20 cellular contexts compared by ENCODE assay signal in the genomic region with DNA sequence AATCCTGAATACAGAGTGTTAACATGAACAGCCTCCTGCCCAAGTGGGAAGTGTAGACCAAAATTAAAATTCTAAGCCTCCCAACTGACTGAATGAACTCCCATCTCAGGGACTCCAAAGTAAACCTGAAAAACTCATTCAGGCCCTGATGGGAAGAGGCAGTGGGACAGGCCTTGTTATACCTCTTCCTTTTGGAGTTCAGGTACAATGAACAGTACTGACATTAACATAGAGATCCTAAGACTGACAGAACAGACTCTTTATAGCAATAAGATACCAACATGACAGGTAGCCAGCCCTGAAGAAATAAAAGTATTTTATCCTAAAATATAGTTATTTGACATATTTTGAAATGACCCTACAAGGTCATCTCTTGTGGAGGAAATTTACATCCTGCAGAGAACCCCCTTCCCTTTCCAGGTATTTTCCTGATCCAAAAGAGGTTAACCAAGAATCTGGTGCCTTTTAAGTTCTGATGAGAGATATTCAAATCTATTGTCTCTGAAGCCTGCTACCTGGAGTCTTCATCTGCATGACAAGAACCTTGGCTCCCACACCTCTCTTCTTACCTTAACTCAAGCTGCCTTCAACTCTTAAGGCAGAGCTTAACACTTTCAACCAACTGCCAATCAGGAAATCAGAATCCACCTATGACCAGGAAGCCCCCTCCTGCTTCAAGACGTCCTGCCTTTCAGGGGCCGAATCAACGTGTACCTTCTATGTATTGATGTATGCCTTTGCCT.
"Had no signal": no experiment of that assay in that cellular context is flagged by ENCODE, and none has a peak within 500 bp of the region (broad histone marks: within the 10 kb centered on the region; RNA-seq: fewer than 3 reads in every experiment).

No MANE protein-coding gene starts in this region.

- H3K4me3 Mint-ChIP-seq: natural killer cell treated with Interleukin-12 subunit alpha and Interleukin-12 subunit beta and Interleukin-15 and Interleukin-18, amount 100 ng/mL, for 72 hours; stimulated activated effector memory CD8-positive, alpha-beta T cell treated with anti-CD3 and anti-CD28 coated beads, Interleukin-12 subunit alpha, Interleukin-12 subunit beta, amount 100 ng/mL, for 72 hours; stimulated activated naive CD8-positive, alpha-beta T cell treated with anti-CD3 and anti-CD28 coated beads, Interleukin-15, Interleukin-2, amounts not matched to agents 100 ng/mL and 50 ng/mL, for 24 hours had no signal

- ATAC-seq: heart left ventricle; left lobe of liver; natural killer cell treated with Interleukin-12 subunit alpha and Interleukin-12 subunit beta and Interleukin-15 and Interleukin-18, amount 100 ng/mL, for 72 hours; right lobe of liver; stimulated activated effector memory CD8-positive, alpha-beta T cell treated with anti-CD3 and anti-CD28 coated beads, Interleukin-12 subunit alpha, Interleukin-12 subunit beta, amount 100 ng/mL, for 72 hours had no signal

- H3K27ac ChIP-seq: colonic mucosa, heart left ventricle, parathyroid adenoma, prostate gland, right lobe of liver, tibial artery, upper lobe of left lung, uterus had no signal

- DNase-seq: colonic mucosa; effector CD4-positive, alpha-beta T cell; foreskin melanocyte; heart left ventricle; hippocampal formation; islet precursor cell; mammary epithelial cell; occipital lobe; right lobe of liver; stimulated activated CD4-positive, alpha-beta T cell treated with anti-CD3 and anti-CD28 coated beads, Interleukin-4, amount 100 ng/mL, for 1 hour; stimulated activated CD8-positive, alpha-beta memory T cell treated with anti-CD3 and anti-CD28 coated beads, Interleukin-4, amount 100 ng/mL, for 48 hours; tibial artery; upper lobe of left lung; uterus had no signal

- H3K36me3 ChIP-seq: colonic mucosa, heart left ventricle, prostate gland, right lobe of liver, tibial artery, upper lobe of left lung, uterus had no signal

- H3K27me3 ChIP-seq: colonic mucosa, right lobe of liver, upper lobe of left lung, uterus had no signal

- H2AFZ ChIP-seq: parathyroid adenoma had no signal

- H3K4me3 ChIP-seq: colonic mucosa, heart left ventricle, prostate gland, right lobe of liver, tibial artery, upper lobe of left lung, uterus had no signal

- H3K27ac Mint-ChIP-seq: natural killer cell treated with Interleukin-12 subunit alpha and Interleukin-12 subunit beta and Interleukin-15 and Interleukin-18, amount 100 ng/mL, for 72 hours; stimulated activated effector memory CD8-positive, alpha-beta T cell treated with anti-CD3 and anti-CD28 coated beads, Interleukin-12 subunit alpha, Interleukin-12 subunit beta, amount 100 ng/mL, for 72 hours; stimulated activated naive CD8-positive, alpha-beta T cell treated with anti-CD3 and anti-CD28 coated beads, Interleukin-15, Interleukin-2, amounts not matched to agents 100 ng/mL and 50 ng/mL, for 24 hours had no signal

- H3K36me3 Mint-ChIP-seq: natural killer cell treated with Interleukin-12 subunit alpha and Interleukin-12 subunit beta and Interleukin-15 and Interleukin-18, amount 100 ng/mL, for 72 hours; stimulated activated effector memory CD8-positive, alpha-beta T cell treated with anti-CD3 and anti-CD28 coated beads, Interleukin-12 subunit alpha, Interleukin-12 subunit beta, amount 100 ng/mL, for 72 hours had no signal

- H3K9ac ChIP-seq: parathyroid adenoma had no signal

- H3K4me1 ChIP-seq: colonic mucosa, heart left ventricle, parathyroid adenoma, prostate gland, right lobe of liver, tibial artery, upper lobe of left lung, uterus had no signal

- H3K4me1 Mint-ChIP-seq: stimulated activated effector memory CD8-positive, alpha-beta T cell treated with anti-CD3 and anti-CD28 coated beads, Interleukin-12 subunit alpha, Interleukin-12 subunit beta, amount 100 ng/mL, for 72 hours had no signal

- H3K9me3 ChIP-seq: colonic mucosa, prostate gland, right lobe of liver, tibial artery, upper lobe of left lung, uterus had no signal

- H3K79me2 ChIP-seq: parathyroid adenoma had no signal

- H3K9me3 Mint-ChIP-seq: natural killer cell treated with Interleukin-12 subunit alpha and Interleukin-12 subunit beta and Interleukin-15 and Interleukin-18, amount 100 ng/mL, for 72 hours; stimulated activated effector memory CD8-positive, alpha-beta T cell treated with anti-CD3 and anti-CD28 coated beads, Interleukin-12 subunit alpha, Interleukin-12 subunit beta, amount 100 ng/mL, for 72 hours; stimulated activated naive CD8-positive, alpha-beta T cell treated with anti-CD3 and anti-CD28 coated beads, Interleukin-15, Interleukin-2, amounts not matched to agents 100 ng/mL and 50 ng/mL, for 24 hours had no signal
